Comparison of ENCODE assay signal across 9 cellular contexts in the genomic region with DNA sequence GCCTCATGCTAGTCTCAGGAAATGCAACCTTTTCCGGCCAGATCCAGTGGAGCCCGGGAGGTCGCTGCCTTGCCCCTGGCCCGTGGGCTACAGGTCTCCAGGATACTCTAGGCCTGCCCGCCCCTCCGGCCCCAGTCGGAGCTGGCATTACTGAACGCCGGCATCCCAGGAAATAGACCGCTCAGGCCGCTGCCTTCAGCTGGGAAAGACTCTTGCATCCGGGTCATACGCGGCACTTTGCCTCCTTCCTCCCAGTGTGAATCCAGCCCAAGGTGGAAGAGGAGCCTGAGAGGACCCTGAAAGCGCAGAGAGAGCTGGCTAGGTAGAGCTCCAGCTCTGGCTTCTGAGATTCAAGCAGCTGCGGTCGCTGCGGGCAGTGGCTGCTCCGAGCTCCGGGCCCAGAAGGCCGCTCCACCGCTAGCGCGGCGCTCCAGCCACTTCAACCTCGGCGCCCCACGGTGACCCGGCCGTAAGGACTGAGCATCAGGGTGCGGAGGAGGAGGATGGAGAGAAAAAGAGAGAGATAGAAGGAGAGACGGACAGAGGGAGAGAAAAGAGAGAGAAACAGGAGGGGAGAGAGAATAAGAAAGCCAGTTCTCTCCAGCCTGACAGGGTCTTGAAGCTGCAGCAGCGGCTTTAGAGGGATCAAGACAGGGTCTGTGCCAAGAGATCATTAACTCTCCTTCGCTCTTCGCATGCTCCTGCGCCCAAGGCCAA. TPM values are rescaled to one million over a fixed set of nuclear protein-coding genes. Genes with fewer than 3 reads are reported as not detected.
DNase-seq lines count a peak whose midpoint lies in the region; ATAC-seq, FAIRE-seq and TF ChIP-seq lines count a peak whose summit lies in the region.
"Had no signal": no experiment of that assay in that cellular context is flagged by ENCODE, and none has a peak within 500 bp of the region (broad histone marks: within the 10 kb centered on the region; RNA-seq: fewer than 3 reads in every experiment).

No MANE protein-coding gene starts in this region.

- no peaks in the 10 kb centered on the region for H3K27me3 ChIP-seq in SJSA1 (replicated peaks)
- H3K27me3 ChIP-seq in small intestine (ENCODE audit: control insufficient read depth in 2 of 2, insufficient read depth in 2 of 2, low read length in 2 of 2) = peaks cover 15 to 77% of the 10 kb centered on the region in 2 donors

- H3K4me3 Mint-ChIP-seq in CD14-positive monocyte = peak overlapping the region in 1 of 2 donors; percentile 87
- H3K4me3 Mint-ChIP-seq: activated T-helper 1 cell treated with anti-CD3 and anti-CD28 coated beads, Interleukin-12 subunit alpha, Interleukin-12 subunit beta, Interleukin-2, Interleukin-4 antibody, amounts not matched to agents 30 ng/mL and 10 ng/mL and 1 ng/mL, durations not matched to agents 14 hours and 24 hours and 36 hours had no signal

- TF ChIP-seq CTCF in CD14-positive monocyte (IDR thresholded peaks at IDR 0.05) (no peak), omental fat pad (IDR thresholded peaks at IDR 0.05) (no peak)

- peak; percentile 27 for DNase-seq in CD14-positive monocyte (ENCODE audit: low spot score)
- peak; percentile 66 to 83 for DNase-seq in SJSA1 (ENCODE audit: low read depth in 1 of 2, low spot score in 2 of 2)
- peak; percentile 18 for DNase-seq in omental fat pad (ENCODE audit: low spot score)
- DNase-seq in H54 (ENCODE audit: insufficient read length, low spot score) = no peak
- no peak for DNase-seq in small intestine
- DNase-seq in NCI-H226 = no peak
- DNase-seq: cortex of kidney, T1000 had no signal

- ATAC-seq in omental fat pad (ENCODE audit: low FRiP score) = no peak

- peak overlapping the region; percentile 57 for H3K4me3 ChIP-seq in SJSA1
- H3K4me3 ChIP-seq in small intestine (ENCODE audit: low read depth in 1 of 2, low read length in 2 of 2) = no peak overlapping the region

- intact Hi-C loops in CD14-positive monocyte (cut with micrococcal nuclease) = no loop called here

- H3K27me3 Mint-ChIP-seq in CD14-positive monocyte (ENCODE audit: low read depth in 3 of 3) = peaks cover 85 to 96% (median 90%) of the 10 kb centered on the region in 3 donors

- no peak for TF ChIP-seq POLR2A in H54 (IDR thresholded peaks at IDR 0.05; ENCODE audit: low read depth, low read length)

- peaks cover 10 to 26% of the 10 kb centered on the region in 2 donors for H3K36me3 Mint-ChIP-seq in CD14-positive monocyte

- H3K9me3 ChIP-seq in SJSA1 (replicated peaks) (no peaks in the 10 kb centered on the region), small intestine (ENCODE audit: control insufficient read depth, low read depth) (no peaks in the 10 kb centered on the region)

- 24 to 50% (median 43%) methylated on average over 36 of the region's 36 CpGs for WGBS in small intestine, 3 donors

- peaks cover 30% of the 10 kb centered on the region for H3K36me3 ChIP-seq in SJSA1
- no peaks in the 10 kb centered on the region for H3K36me3 ChIP-seq in small intestine (ENCODE audit: control insufficient read depth in 2 of 2, insufficient read depth in 2 of 2, low read length in 2 of 2)

- peak overlapping the region in 1 of 7 donors; percentile 72 for H3K27ac Mint-ChIP-seq in CD14-positive monocyte
- H3K27ac Mint-ChIP-seq: activated T-helper 1 cell treated with anti-CD3 and anti-CD28 coated beads, Interleukin-12 subunit alpha, Interleukin-12 subunit beta, Interleukin-2, Interleukin-4 antibody, amounts not matched to agents 30 ng/mL and 10 ng/mL and 1 ng/mL, durations not matched to agents 14 hours and 24 hours and 36 hours had no signal

- H3K4me1 Mint-ChIP-seq in CD14-positive monocyte = peaks cover 35% of the 10 kb centered on the region

- peaks cover 0 to 32% (median 11%) of the 10 kb centered on the region in 7 donors for H3K9me3 Mint-ChIP-seq in CD14-positive monocyte
- H3K9me3 Mint-ChIP-seq: activated T-helper 1 cell treated with anti-CD3 and anti-CD28 coated beads, Interleukin-12 subunit alpha, Interleukin-12 subunit beta, Interleukin-2, Interleukin-4 antibody, amounts not matched to agents 30 ng/mL and 10 ng/mL and 1 ng/mL, durations not matched to agents 14 hours and 24 hours and 36 hours had no signal

- peaks cover 67% of the 10 kb centered on the region for H3K4me1 ChIP-seq in SJSA1 (replicated peaks)
- H3K4me1 ChIP-seq in small intestine (ENCODE audit: control insufficient read depth in 2 of 2, insufficient read depth in 1 of 2, low read depth in 1 of 2, low read length in 1 of 2) = no peaks in the 10 kb centered on the region

- H3K27ac ChIP-seq in SJSA1 (peak overlapping the region; percentile 93), small intestine (ENCODE audit: low read depth in 1 of 2, low read length in 1 of 2) (no peak overlapping the region)

- no peak for FAIRE-seq in H54 (lab: Jason Lieb, UNC)
- FAIRE-seq in small intestine (lab: Jason Lieb, UNC) = no peak

RNA-seq across cellular contexts. Expression of a gene that starts 1.7 kb away (rescaled TPM):
- polyA plus RNA-seq in CD14-positive monocyte = 1 to 10 TPM in 1 of 2 donors, under 1 TPM in 1; 0.33 to 3.2 TPM
- total RNA-seq in SJSA1 (2014; rRNA removed; shearing (Covaris generic)) = 8.6 and 15.5 TPM in 2 replicates
- 1 to 10 TPM in 2 of 4 donors, under 1 TPM in 2; 0.56 to 1.9 (median 1.2) TPM for total RNA-seq in omental fat pad
- polyA plus RNA-seq in small intestine = under 1 TPM in 1 of 3 donors, not detected in 2; 0.06 TPM
- total RNA-seq: activated T-helper 1 cell treated with anti-CD3 and anti-CD28 coated beads, Interleukin-12 subunit alpha, Interleukin-12 subunit beta, Interleukin-2, Interleukin-4 antibody, amounts not matched to agents 30 ng/mL and 10 ng/mL and 1 ng/mL, durations not matched to agents 14 hours and 24 hours and 36 hours had no signal

RNA-seq across cellular contexts. Expression of a gene that starts 9.2 kb away (rescaled TPM):
- polyA plus RNA-seq in CD14-positive monocyte (not detected), small intestine (not detected)
- total RNA-seq in SJSA1 (2014; rRNA removed; shearing (Covaris generic)) = 4.4 and 5.9 TPM in 2 replicates
- total RNA-seq in omental fat pad = not detected
- total RNA-seq: activated T-helper 1 cell treated with anti-CD3 and anti-CD28 coated beads, Interleukin-12 subunit alpha, Interleukin-12 subunit beta, Interleukin-2, Interleukin-4 antibody, amounts not matched to agents 30 ng/mL and 10 ng/mL and 1 ng/mL, durations not matched to agents 14 hours and 24 hours and 36 hours had no signal

RNA-seq across cellular contexts. Expression of a gene that starts 10.4 kb away (rescaled TPM):
- polyA plus RNA-seq in CD14-positive monocyte = 1 to 10 TPM in 1 of 2 donors, under 1 TPM in 1; 0.55 to 1.9 TPM
- 7.0 and 16.3 TPM in 2 replicates for total RNA-seq in SJSA1 (2014; rRNA removed; shearing (Covaris generic))
- 1 to 10 TPM in 2 of 4 donors, under 1 TPM in 1, not detected in 1; 0.19 to 2.4 (median 1.0) TPM for total RNA-seq in omental fat pad
- under 1 TPM in 1 of 3 donors, not detected in 2; 0.28 TPM for polyA plus RNA-seq in small intestine
- total RNA-seq: activated T-helper 1 cell treated with anti-CD3 and anti-CD28 coated beads, Interleukin-12 subunit alpha, Interleukin-12 subunit beta, Interleukin-2, Interleukin-4 antibody, amounts not matched to agents 30 ng/mL and 10 ng/mL and 1 ng/mL, durations not matched to agents 14 hours and 24 hours and 36 hours had no signal

RNA-seq across cellular contexts. Expression of a gene that starts 19.3 kb away (rescaled TPM):
- polyA plus RNA-seq in CD14-positive monocyte (not detected), small intestine (1 to 10 TPM in 2 of 3 donors, not detected in 1; 1.1 to 1.9 TPM)
- total RNA-seq in SJSA1 (2014; rRNA removed; shearing (Covaris generic)) = 0.09 and 2.9 TPM in 2 replicates
- 1 to 10 TPM; 4.6 to 6.1 (median 5.3) TPM for total RNA-seq in omental fat pad
- total RNA-seq: activated T-helper 1 cell treated with anti-CD3 and anti-CD28 coated beads, Interleukin-12 subunit alpha, Interleukin-12 subunit beta, Interleukin-2, Interleukin-4 antibody, amounts not matched to agents 30 ng/mL and 10 ng/mL and 1 ng/mL, durations not matched to agents 14 hours and 24 hours and 36 hours had no signal

RNA-seq across cellular contexts. Expression of a gene that starts 23.4 kb away (rescaled TPM):
- not detected for polyA plus RNA-seq in CD14-positive monocyte
- total RNA-seq in SJSA1 (2014; rRNA removed; shearing (Covaris generic)) = 0.13 and 1.8 TPM in 2 replicates
- total RNA-seq in omental fat pad = 10 to 100 TPM in 1 of 4 donors, 1 to 10 TPM in 3; 1.8 to 11.0 (median 4.3) TPM
- 1 to 10 TPM in 1 of 3 donors, under 1 TPM in 2; 0.45 to 3.3 (median 0.54) TPM for polyA plus RNA-seq in small intestine
- total RNA-seq: activated T-helper 1 cell treated with anti-CD3 and anti-CD28 coated beads, Interleukin-12 subunit alpha, Interleukin-12 subunit beta, Interleukin-2, Interleukin-4 antibody, amounts not matched to agents 30 ng/mL and 10 ng/mL and 1 ng/mL, durations not matched to agents 14 hours and 24 hours and 36 hours had no signal

Comparison
In these comparisons a context has a peak if more than half of its experiments do, and no peak if none do; other contexts are left out.
1. DNase-seq: peak in CD14-positive monocyte (single experiment), SJSA1 (2 of 2) and omental fat pad (single experiment); none in H54 (single experiment), small intestine (single experiment) and NCI-H226 (single experiment).